ENCODE assay signal across 8 cellular contexts in genomic region chr2:215171151-215171550, GRCh38. TPM values are rescaled to one million over a fixed set of nuclear protein-coding genes. Genes with fewer than 3 reads are reported as not detected.
A peak's percentile ranks its signal among the peaks of the same experiment; 100 is the strongest.
DNase-seq lines count a peak whose midpoint lies in the region; ATAC-seq and TF ChIP-seq lines count a peak whose summit lies in the region.

No MANE protein-coding gene starts in this region.

- no peaks in the 10 kb centered on the region for H3K36me3 Mint-ChIP-seq in MCF 10A (ENCODE audit: insufficient read depth, unreplicated experiment)
- no peaks in the 10 kb centered on the region for H3K36me3 Mint-ChIP-seq in stimulated activated naive CD8-positive, alpha-beta T cell treated with anti-CD3 and anti-CD28 coated beads, Interleukin-15, Interleukin-2, amounts not matched to agents 100 ng/mL and 50 ng/mL, for 24 hours (ENCODE audit: low read depth)

- peak overlapping the region; percentile 53 for H3K27ac Mint-ChIP-seq in MCF 10A (ENCODE audit: low read depth, unreplicated experiment)
- H3K27ac Mint-ChIP-seq in stimulated activated naive CD8-positive, alpha-beta T cell treated with anti-CD3 and anti-CD28 coated beads, Interleukin-15, Interleukin-2, amounts not matched to agents 100 ng/mL and 50 ng/mL, for 24 hours, result no peak overlapping the region

- ATAC-seq in GM19328 (IDR thresholded peaks at IDR 0.05; ENCODE audit: unreplicated experiment) (peak; percentile 64), HG03520 (IDR thresholded peaks at IDR 0.05; ENCODE audit: unreplicated experiment) (peak; percentile 80)

- DNase-seq in AG08396 (ENCODE audit: low spot score) (peak; percentile 25), MCF 10A (ENCODE audit: unreplicated experiment) (peak; percentile 25), SHP77 (lab: John Stamatoyannopoulos, UW) (no peak)
- no peak for DNase-seq in effector CD8-positive, alpha-beta T cell (lab: John Stamatoyannopoulos, UW)
- no peak for DNase-seq in activated CD4-positive, CD25-positive, alpha-beta regulatory T cell (lab: John Stamatoyannopoulos, UW)

- H3K9me3 Mint-ChIP-seq in MCF 10A (ENCODE audit: unreplicated experiment), result peaks cover 7% of the 10 kb centered on the region
- H3K9me3 Mint-ChIP-seq in stimulated activated naive CD8-positive, alpha-beta T cell treated with anti-CD3 and anti-CD28 coated beads, Interleukin-15, Interleukin-2, amounts not matched to agents 100 ng/mL and 50 ng/mL, for 24 hours, result peaks cover 6% of the 10 kb centered on the region

- CTCF ChIA-PET in MCF 10A (lab: Yijun Ruan, JAX), result no interaction called here

- peak overlapping the region; percentile 62 for H3K4me3 Mint-ChIP-seq in MCF 10A (ENCODE audit: unreplicated experiment)
- H3K4me3 Mint-ChIP-seq in stimulated activated naive CD8-positive, alpha-beta T cell treated with anti-CD3 and anti-CD28 coated beads, Interleukin-15, Interleukin-2, amounts not matched to agents 100 ng/mL and 50 ng/mL, for 24 hours, result peak overlapping the region; percentile 11

- POLR2A ChIA-PET in MCF 10A (lab: Yijun Ruan, JAX), result no interaction called here

- no TSS peak for BruUV-seq in MCF 10A (replicated peaks; lab: Mats Ljungman, UMichigan)

- no peak for TF ChIP-seq CTCF in MCF 10A (IDR thresholded peaks at IDR 0.05; ENCODE audit: unreplicated experiment)

- H3K27me3 Mint-ChIP-seq in MCF 10A (ENCODE audit: insufficient read depth, unreplicated experiment), result no peaks in the 10 kb centered on the region
- no peaks in the 10 kb centered on the region for H3K27me3 Mint-ChIP-seq in stimulated activated naive CD8-positive, alpha-beta T cell treated with anti-CD3 and anti-CD28 coated beads, Interleukin-15, Interleukin-2, amounts not matched to agents 100 ng/mL and 50 ng/mL, for 24 hours

- intact Hi-C loops in MCF 10A (cut with micrococcal nuclease), result no loop called here

- H3K4me1 Mint-ChIP-seq in MCF 10A (ENCODE audit: insufficient read depth, unreplicated experiment), result peaks cover 6% of the 10 kb centered on the region
- H3K4me1 Mint-ChIP-seq in stimulated activated naive CD8-positive, alpha-beta T cell treated with anti-CD3 and anti-CD28 coated beads, Interleukin-15, Interleukin-2, amounts not matched to agents 100 ng/mL and 50 ng/mL, for 24 hours (ENCODE audit: low read depth), result peaks cover 14% of the 10 kb centered on the region

RNA-seq across cellular contexts. Expression of gene ABCA12, which starts 32.7 kb away (rescaled TPM):
- total RNA-seq in MCF 10A (2022), result 36.1 and 37.8 TPM in 2 replicates

Comparison
In these comparisons a context has a peak if more than half of its experiments do, and no peak if none do; other contexts are left out.
1. DNase-seq: peak in AG08396 (single experiment) and MCF 10A (single experiment); none in effector CD8-positive, alpha-beta T cell (single experiment), activated CD4-positive, CD25-positive, alpha-beta regulatory T cell (0 of 4) and SHP77 (0 of 2).